16 cellular contexts compared by ENCODE assay signal in the genomic region with DNA sequence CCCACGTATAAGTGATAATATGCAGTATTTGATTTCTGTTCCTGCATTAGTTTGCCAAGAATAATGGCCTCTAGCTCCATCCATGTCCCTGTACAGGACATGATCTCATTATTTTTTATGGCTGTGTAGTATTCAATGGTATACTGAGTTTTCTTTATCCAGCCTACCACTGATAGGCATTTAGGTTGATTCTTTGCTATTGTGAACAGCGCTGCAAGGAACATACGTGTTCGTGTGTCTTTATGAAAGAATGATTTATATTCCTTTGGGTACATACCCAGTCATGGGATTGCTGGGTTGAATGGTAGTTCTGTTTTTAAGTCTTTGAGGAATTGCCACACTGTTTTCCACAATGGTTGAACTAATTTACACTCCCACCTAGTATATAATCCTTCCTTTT. TPM values are rescaled to one million over a fixed set of nuclear protein-coding genes. Genes with fewer than 3 reads are reported as not detected.
DNase-seq lines count a peak whose midpoint lies in the region; ATAC-seq and TF ChIP-seq lines count a peak whose summit lies in the region.
"Had no signal": no experiment of that assay in that cellular context is flagged by ENCODE, and none has a peak within 500 bp of the region (broad histone marks: within the 10 kb centered on the region; RNA-seq: fewer than 3 reads in every experiment).

No MANE protein-coding gene starts in this region.

- H3K27me3 Mint-ChIP-seq in activated naive CD4-positive, alpha-beta T cell treated with anti-CD3 and anti-CD28 coated beads for 36 hours (ENCODE audit: low read depth), result no peaks in the 10 kb centered on the region
- no peaks in the 10 kb centered on the region for H3K27me3 Mint-ChIP-seq in central memory CD8-positive, alpha-beta T cell
- H3K27me3 Mint-ChIP-seq in stimulated activated memory B cell treated with anti-CD40 and anti-IgM and Interleukin-4, amounts not matched to agents 10 μg/mL and 1 μg/mL and 100 μg/mL, for 72 hours, result no peaks in the 10 kb centered on the region

- H3K27ac ChIP-seq in OCI-LY7 (ENCODE audit: low read depth, low read length, poor library complexity, severe bottlenecking), result no peak overlapping the region
- no peak overlapping the region for H3K27ac ChIP-seq in thyroid gland
- H3K27ac ChIP-seq: parathyroid adenoma, SK-N-MC had no signal

- H3K4me1 Mint-ChIP-seq in activated naive CD4-positive, alpha-beta T cell treated with anti-CD3 and anti-CD28 coated beads for 36 hours (ENCODE audit: low read depth), result peaks cover 30% of the 10 kb centered on the region
- H3K4me1 Mint-ChIP-seq in central memory CD8-positive, alpha-beta T cell, result peaks cover 57% of the 10 kb centered on the region
- peaks cover 50% of the 10 kb centered on the region for H3K4me1 Mint-ChIP-seq in stimulated activated memory B cell treated with anti-CD40 and anti-IgM and Interleukin-4, amounts not matched to agents 10 μg/mL and 1 μg/mL and 100 μg/mL, for 72 hours

- no peak for TF ChIP-seq POLR2A in thyroid gland (IDR thresholded peaks at IDR 0.05)

- 95 to 97% methylated on average over 4 of the region's 4 CpGs for WGBS in thyroid gland, 2 donors

- TF ChIP-seq CTCF in OCI-LY7 (conservative IDR thresholded peaks at IDR 0.05; ENCODE audit: low read length), result no peak
- no peak for TF ChIP-seq CTCF in thyroid gland (IDR thresholded peaks at IDR 0.05)

- no peaks in the 10 kb centered on the region for H3K27me3 ChIP-seq in thyroid gland
- H3K27me3 ChIP-seq: gastroesophageal sphincter, spleen had no signal

- intact Hi-C loops in activated naive CD4-positive, alpha-beta T cell treated with anti-CD3 and anti-CD28 coated beads for 36 hours (cut with micrococcal nuclease), result loop anchor here (5.0 to 10.0 kb wide), 5 partner anchors 1396 to 1816 kb away; a partner anchor contains a TSS
- intact Hi-C loops in OCI-LY7 (cut with micrococcal nuclease; ENCODE audit: unreplicated experiment), result loop anchor here (10.0 kb wide), 1 partner anchor 674 kb away; a partner anchor contains a TSS
- intact Hi-C loops in thyroid gland (cut with DNase I), result no loop called here

- no peaks in the 10 kb centered on the region for H3K9me2 ChIP-seq in OCI-LY7 (ENCODE audit: insufficient read depth, low read length)

- no peaks in the 10 kb centered on the region for H3K9me3 ChIP-seq in OCI-LY7 (ENCODE audit: low read length)
- H3K9me3 ChIP-seq in thyroid gland, result no peaks in the 10 kb centered on the region
- H3K9me3 ChIP-seq: gastroesophageal sphincter, spleen had no signal

- H3K36me3 Mint-ChIP-seq in activated naive CD4-positive, alpha-beta T cell treated with anti-CD3 and anti-CD28 coated beads for 36 hours (ENCODE audit: low read depth), result peaks cover 22% of the 10 kb centered on the region
- peaks cover 22% of the 10 kb centered on the region for H3K36me3 Mint-ChIP-seq in central memory CD8-positive, alpha-beta T cell (ENCODE audit: insufficient read depth)
- H3K36me3 Mint-ChIP-seq in stimulated activated memory B cell treated with anti-CD40 and anti-IgM and Interleukin-4, amounts not matched to agents 10 μg/mL and 1 μg/mL and 100 μg/mL, for 72 hours, result no peaks in the 10 kb centered on the region

- peaks cover 19% of the 10 kb centered on the region for H3K79me2 ChIP-seq in OCI-LY7 (ENCODE audit: insufficient read depth, low read depth, low read length)
- H3K79me2 ChIP-seq: parathyroid adenoma had no signal

- H3K4me2 ChIP-seq in OCI-LY7 (ENCODE audit: low read length), result peak overlapping the region; percentile 95

- peak overlapping the region; percentile 95 for H3K4me3 Mint-ChIP-seq in activated naive CD4-positive, alpha-beta T cell treated with anti-CD3 and anti-CD28 coated beads for 36 hours
- peak overlapping the region; percentile 95 for H3K4me3 Mint-ChIP-seq in central memory CD8-positive, alpha-beta T cell
- H3K4me3 Mint-ChIP-seq in stimulated activated memory B cell treated with anti-CD40 and anti-IgM and Interleukin-4, amounts not matched to agents 10 μg/mL and 1 μg/mL and 100 μg/mL, for 72 hours, result no peak overlapping the region

- DNase-seq in activated naive CD4-positive, alpha-beta T cell treated with anti-CD3 and anti-CD28 coated beads for 36 hours, result no peak
- DNase-seq in activated naive CD4-positive, alpha-beta T cell treated with Interleukin-2 at 50 U/mL for 16 hours, result no peak
- DNase-seq in OCI-LY7 (ENCODE audit: low spot score), result no peak
- no peak for DNase-seq in central memory CD8-positive, alpha-beta T cell (ENCODE audit: low spot score in 2 of 2)
- DNase-seq in SHP77 treated with DMSO at 0.1 percent for 48 hours (lab: John Stamatoyannopoulos, UW), result no peak
- DNase-seq in thyroid gland, result no peak
- DNase-seq: activated gamma-delta T cell, caudate nucleus, spleen had no signal

- CTCF ChIA-PET in activated naive CD4-positive, alpha-beta T cell treated with anti-CD3 and anti-CD28 coated beads for 36 hours (lab: Charles Lee), result interaction anchor here (1.0 to 3.6 kb wide), 3 partner anchors 11 to 44 kb away, joined by 4 to 46 read pairs (median 6); no protein-coding TSS in a partner anchor
- CTCF ChIA-PET in OCI-LY7 (lab: Charles Lee; ENCODE audit: unreplicated experiment), result interaction anchor here (1.8 kb wide), 1 partner anchor 17 kb away, joined by 7 read pairs; no protein-coding TSS in a partner anchor

- H3K4me1 ChIP-seq in OCI-LY7 (ENCODE audit: insufficient read depth, low read length, poor library complexity, severe bottlenecking) (peaks cover 24% of the 10 kb centered on the region), thyroid gland (peaks cover 19 to 20% of the 10 kb centered on the region in 2 donors)

- no peak overlapping the region for H3K27ac Mint-ChIP-seq in activated naive CD4-positive, alpha-beta T cell treated with anti-CD3 and anti-CD28 coated beads for 36 hours
- H3K27ac Mint-ChIP-seq in central memory CD8-positive, alpha-beta T cell (ENCODE audit: low read depth), result peak overlapping the region; percentile 92
- H3K27ac Mint-ChIP-seq in stimulated activated memory B cell treated with anti-CD40 and anti-IgM and Interleukin-4, amounts not matched to agents 10 μg/mL and 1 μg/mL and 100 μg/mL, for 72 hours, result peak overlapping the region; percentile 98

- no TSS peak for BruUV-seq in OCI-LY7 (replicated peaks; lab: Mats Ljungman, UMichigan)

- no peak for ATAC-seq in central memory CD8-positive, alpha-beta T cell (replicated peaks; ENCODE audit: extremely low read depth, poor library complexity, severe bottlenecking)
- ATAC-seq in stimulated activated memory B cell treated with anti-CD40 and anti-IgM and Interleukin-4, amounts not matched to agents 10 μg/mL and 1 μg/mL and 100 μg/mL, for 72 hours, result no peak
- ATAC-seq in HG02970 (IDR thresholded peaks at IDR 0.05; ENCODE audit: low FRiP score, unreplicated experiment), result no peak
- ATAC-seq: activated CD4-positive, CD25-positive, alpha-beta regulatory T cell treated with anti-CD3 and anti-CD28 coated beads, Interleukin-2, amount 50 U/mL, for 24 hours; gastroesophageal sphincter had no signal

- H2AFZ ChIP-seq in OCI-LY7 (ENCODE audit: low read length), result no peak overlapping the region

- POLR2A ChIA-PET in OCI-LY7 (lab: Charles Lee), result interaction anchor here (0.7 to 1.3 kb wide), 3 partner anchors 11 to 45 kb away, joined by 3 to 8 read pairs (median 4); no protein-coding TSS in a partner anchor

- H3K36me3 ChIP-seq in OCI-LY7 (ENCODE audit: insufficient read depth, low read length) (peaks cover 2% of the 10 kb centered on the region), thyroid gland (no peaks in the 10 kb centered on the region)

- no peaks in the 10 kb centered on the region for H3K9me3 Mint-ChIP-seq in activated naive CD4-positive, alpha-beta T cell treated with anti-CD3 and anti-CD28 coated beads for 36 hours
- H3K9me3 Mint-ChIP-seq in central memory CD8-positive, alpha-beta T cell, result no peaks in the 10 kb centered on the region
- H3K9me3 Mint-ChIP-seq in stimulated activated memory B cell treated with anti-CD40 and anti-IgM and Interleukin-4, amounts not matched to agents 10 μg/mL and 1 μg/mL and 100 μg/mL, for 72 hours, result no peaks in the 10 kb centered on the region

- no peaks in the 10 kb centered on the region for H4K20me1 ChIP-seq in OCI-LY7 (ENCODE audit: insufficient read depth, low read length)

- H3K4me3 ChIP-seq in OCI-LY7 (ENCODE audit: low read depth, low read length, poor library complexity, severe bottlenecking), result peak overlapping the region; percentile 90
- no peak overlapping the region for H3K4me3 ChIP-seq in thyroid gland (replicated peaks in 1 of 3)

RNA-seq across cellular contexts. Expression of a gene that starts 1.5 kb away (rescaled TPM):
- total RNA-seq in activated naive CD4-positive, alpha-beta T cell treated with anti-CD3 and anti-CD28 coated beads for 36 hours, result 10 to 100 TPM; 98.3 to 99.4 TPM
- 80.8 and 83.9 TPM in 2 replicates for total RNA-seq in OCI-LY7 (2014; rRNA removed; shearing (Covaris generic))
- total RNA-seq in OCI-LY7 (2022) (93.7 and 99.8 TPM in 2 replicates), thyroid gland (10 to 100 TPM; 32.5 to 73.2 (median 40.1) TPM)

RNA-seq across cellular contexts. Expression of a gene that starts 30.7 kb away (rescaled TPM):
- total RNA-seq in activated naive CD4-positive, alpha-beta T cell treated with anti-CD3 and anti-CD28 coated beads for 36 hours, result under 1 TPM; 0.07 to 0.14 TPM
- total RNA-seq in OCI-LY7 (2014; rRNA removed; shearing (Covaris generic)), result 0.70 and 1.4 TPM in 2 replicates
- total RNA-seq in OCI-LY7 (2022) (9.4 and 9.9 TPM in 2 replicates), thyroid gland (10 to 100 TPM in 3 of 4 donors, 1 to 10 TPM in 1; 9.6 to 29.3 (median 17.5) TPM)

RNA-seq across cellular contexts. Expression of a gene that starts 34.2 kb away (rescaled TPM):
- total RNA-seq in activated naive CD4-positive, alpha-beta T cell treated with anti-CD3 and anti-CD28 coated beads for 36 hours, result 10 to 100 TPM; 21.6 to 22.6 TPM
- 30.3 and 37.6 TPM in 2 replicates for total RNA-seq in OCI-LY7 (2014; rRNA removed; shearing (Covaris generic))
- 38.1 and 39.8 TPM in 2 replicates for total RNA-seq in OCI-LY7 (2022)
- under 1 TPM in 2 of 4 donors, not detected in 2; 0.22 to 0.67 TPM for total RNA-seq in thyroid gland

RNA-seq across cellular contexts. Expression of a gene that starts 55.1 kb away (rescaled TPM):
- not detected for total RNA-seq in activated naive CD4-positive, alpha-beta T cell treated with anti-CD3 and anti-CD28 coated beads for 36 hours
- 0.59 TPM in 1 of 2 replicates, not detected in the other for total RNA-seq in OCI-LY7 (2014; rRNA removed; shearing (Covaris generic))
- total RNA-seq in OCI-LY7 (2022) (not detected in 2 replicates), thyroid gland (not detected)
- total RNA-seq: gastroesophageal sphincter, spleen, temporal lobe had no signal

Comparison
In these comparisons a context has a peak if more than half of its experiments do, and no peak if none do; other contexts are left out.
1. RNA of a gene that starts 34.2 kb away (total RNA-seq): 30.3 to 39.8 TPM in OCI-LY7 and 21.6 to 22.6 TPM in activated naive CD4-positive, alpha-beta T cell treated with anti-CD3 and anti-CD28 coated beads for 36 hours; 0.22 to 0.67 TPM in thyroid gland; every median in the first group is over 10 times any median in the second.